ENCODE assay signal across 1 cellular context in genomic region chr18:13265901-13266207, GRCh38.
TF ChIP-seq lines count a peak whose summit lies in the region.

No MANE protein-coding gene starts in this region.

TF ChIP-seq in SK-N-SH, 30 proteins besides CTCF, POLR2A, EP300 and RAD21:
- no peak for TF ChIP-seq TCF12 (IDR thresholded peaks at IDR 0.05)
- no peak for TF ChIP-seq MEF2A (IDR thresholded peaks at IDR 0.05; ENCODE audit: borderline replicate concordance, low read depth)
- no peak for TF ChIP-seq SIN3A (IDR thresholded peaks at IDR 0.05; ENCODE audit: borderline replicate concordance, low read depth, low read length)
- no peak for TF ChIP-seq USF2 (IDR thresholded peaks at IDR 0.05; ENCODE audit: borderline replicate concordance, low read depth, low read length)
- TF ChIP-seq FOSL2 (IDR thresholded peaks at IDR 0.05; ENCODE audit: borderline replicate concordance, low read depth): no peak
- no peak for TF ChIP-seq FOXJ3 (CRISPR knock-in tag; IDR thresholded peaks at IDR 0.05)
- TF ChIP-seq GABPA (IDR thresholded peaks at IDR 0.05; ENCODE audit: low read depth): no peak
- no peak for TF ChIP-seq MXI1 (IDR thresholded peaks at IDR 0.05; ENCODE audit: low read depth, low read length)
- TF ChIP-seq RXRA (IDR thresholded peaks at IDR 0.05; ENCODE audit: borderline replicate concordance, low read depth): no peak
- no peak for TF ChIP-seq ELF1 (IDR thresholded peaks at IDR 0.05)
- TF ChIP-seq EZH2phosphoT487 (IDR thresholded peaks at IDR 0.05; ENCODE audit: borderline replicate concordance, low read depth): no peak
- TF ChIP-seq FOXM1 (IDR thresholded peaks at IDR 0.05; ENCODE audit: low read depth): no peak
- no peak for TF ChIP-seq CHD2 (IDR thresholded peaks at IDR 0.05; ENCODE audit: low read length, partially characterized antibody)
- no peak for TF ChIP-seq RFX5 (IDR thresholded peaks at IDR 0.05; ENCODE audit: low read length)
- no peak for TF ChIP-seq TAF1 (IDR thresholded peaks at IDR 0.05; ENCODE audit: borderline replicate concordance, low read depth, low read length)
- no peak for TF ChIP-seq USF1 (IDR thresholded peaks at IDR 0.05; ENCODE audit: borderline replicate concordance, low read depth)
- no peak for TF ChIP-seq GATA2 (CRISPR knock-in tag; IDR thresholded peaks at IDR 0.05)
